ENCODE assay signal across 8 cellular contexts in genomic region chr11:120400564-120401364, GRCh38.
DNase-seq lines count a peak whose midpoint lies in the region; ATAC-seq and TF ChIP-seq lines count a peak whose summit lies in the region.

No MANE protein-coding gene starts in this region.

- TF ChIP-seq CTCF in foreskin keratinocyte (conservative IDR thresholded peaks at IDR 0.05) (no peak), GM13977 (IDR thresholded peaks at IDR 0.05; ENCODE audit: extremely low read depth, insufficient read depth, missing control alignments) (no peak)

- peak overlapping the region; percentile 67 for H3K9ac ChIP-seq in skeletal muscle satellite cell (ENCODE audit: low read depth, low read length)

- H3K4me1 ChIP-seq in foreskin keratinocyte (peaks cover 28% of the 10 kb centered on the region), skeletal muscle satellite cell (ENCODE audit: control insufficient read depth, insufficient read depth, low read length) (peaks cover 28% of the 10 kb centered on the region)

- peak overlapping the region; percentile 83 for H3K4me2 ChIP-seq in skeletal muscle satellite cell (ENCODE audit: low read length)

- DNase-seq in GOT3 (lab: John Stamatoyannopoulos, UW) (peak; percentile 8), RPMI7951 (ENCODE audit: low read depth) (peak; percentile 98), foreskin keratinocyte (peak; percentile 94 to 97), GM13977 (ENCODE audit: low spot score) (no peak)
- DNase-seq in activated CD8-positive, alpha-beta memory T cell treated with anti-CD3 and anti-CD28 coated beads for 24 hours: no peak

- H3K27ac ChIP-seq in foreskin keratinocyte: peak overlapping the region; percentile 38

- in situ Hi-C loops in GM13977 (cut with MboI; ENCODE audit: low pct_unique_long_range_greater_than_20kb, low sequenced_read_pairs, unreplicated experiment): no loop called here

- H3K27me3 ChIP-seq in foreskin keratinocyte (no peaks in the 10 kb centered on the region), skeletal muscle satellite cell (ENCODE audit: control insufficient read depth, insufficient read depth, low read length) (no peaks in the 10 kb centered on the region)

- no peaks in the 10 kb centered on the region for H3K9me3 ChIP-seq in skeletal muscle satellite cell (replicated peaks; ENCODE audit: low read length)

- peak; percentile 96 for ATAC-seq in foreskin keratinocyte
- no peak for ATAC-seq in HG03457 (IDR thresholded peaks at IDR 0.05; ENCODE audit: unreplicated experiment)
- no peak for ATAC-seq in HG03039 (IDR thresholded peaks at IDR 0.05; ENCODE audit: unreplicated experiment)

- no peaks in the 10 kb centered on the region for H3K36me3 ChIP-seq in skeletal muscle satellite cell (ENCODE audit: insufficient read depth, low read length)

- H3K4me3 ChIP-seq in skeletal muscle satellite cell (ENCODE audit: low read length): peak overlapping the region; percentile 62

Comparison
In these comparisons a context has a peak if more than half of its experiments do, and no peak if none do; other contexts are left out.
1. DNase-seq: peak in GOT3 (single experiment), RPMI7951 (single experiment) and foreskin keratinocyte (2 of 2); none in activated CD8-positive, alpha-beta memory T cell treated with anti-CD3 and anti-CD28 coated beads for 24 hours (single experiment) and GM13977 (single experiment).